In genomic region chr16:31064882-31065461, GRCh38 we compare ENCODE assay signal across 1 cellular context.
TF ChIP-seq lines count a peak whose summit lies in the region.

No MANE protein-coding gene starts in this region.

TF ChIP-seq in HepG2, 621 proteins besides CTCF, POLR2A, EP300 and RAD21:
- TF ChIP-seq ZNF619 (CRISPR knock-in tag; IDR thresholded peaks at IDR 0.05) (no peak), ZNF597 (CRISPR knock-in tag; IDR thresholded peaks at IDR 0.05) (no peak), SP4 (CRISPR knock-in tag; IDR thresholded peaks at IDR 0.05) (no peak)
